8 cellular contexts compared by ENCODE assay signal in genomic region chr5:180090769-180091546, GRCh38. TPM values are rescaled to one million over a fixed set of nuclear protein-coding genes. Genes with fewer than 3 reads are reported as not detected.
DNase-seq lines count a peak whose midpoint lies in the region; ATAC-seq and TF ChIP-seq lines count a peak whose summit lies in the region.

No MANE protein-coding gene starts in this region.

- no peaks in the 10 kb centered on the region for H3K9me3 ChIP-seq in CD4-positive, CD25-positive, alpha-beta regulatory T cell (ENCODE audit: control insufficient read depth in 2 of 2, low read length in 2 of 2)
- H3K9me3 ChIP-seq in HUES48 (ENCODE audit: control insufficient read depth, insufficient read depth, low read length) (no peaks in the 10 kb centered on the region), endodermal cell (ENCODE audit: control insufficient read depth, low read length) (no peaks in the 10 kb centered on the region)

- H3K4me3 ChIP-seq in CD4-positive, CD25-positive, alpha-beta regulatory T cell (ENCODE audit: low read depth, low read length), result no peak overlapping the region
- peak overlapping the region; percentile 64; the same call in 1 of the 2 replicates for H3K4me3 ChIP-seq in HUES48 (ENCODE audit: low read depth, low read length)
- no peak overlapping the region for H3K4me3 ChIP-seq in endodermal cell (ENCODE audit: low read length)

- 24 to 27% methylated on average over 8 to 13 of the region's 17 CpGs for WGBS in endodermal cell (ENCODE audit: insufficient coverage in 1 of 2, insufficient read length in 1 of 2), 2 experiments

- H3K4me1 Mint-ChIP-seq in CD4-positive, CD25-positive, alpha-beta regulatory T cell, result peaks cover 0 to 14% (median under 1%) of the 10 kb centered on the region in 4 donors
- H3K4me1 Mint-ChIP-seq in endodermal cell, result peaks cover 4% of the 10 kb centered on the region

- peak; percentile 70 for TF ChIP-seq CTCF in endodermal cell (conservative IDR thresholded peaks at IDR 0.05)

- no peaks in the 10 kb centered on the region for H3K27me3 ChIP-seq in CD4-positive, CD25-positive, alpha-beta regulatory T cell (ENCODE audit: control insufficient read depth, insufficient read depth, low read length)
- no peaks in the 10 kb centered on the region for H3K27me3 ChIP-seq in HUES48 (ENCODE audit: control insufficient read depth, insufficient read depth, low read length)
- H3K27me3 ChIP-seq in endodermal cell (ENCODE audit: control insufficient read depth, insufficient read depth, low read length, poor library complexity, severe bottlenecking), result no peaks in the 10 kb centered on the region

- peaks cover 9% of the 10 kb centered on the region for H3K4me1 ChIP-seq in CD4-positive, CD25-positive, alpha-beta regulatory T cell (ENCODE audit: control insufficient read depth, insufficient read depth, low read length, poor library complexity, severe bottlenecking)
- H3K4me1 ChIP-seq in HUES48 (ENCODE audit: control insufficient read depth, insufficient read depth, low read length) (peaks cover 10% of the 10 kb centered on the region), endodermal cell (ENCODE audit: control insufficient read depth, insufficient read depth, low read length) (no peaks in the 10 kb centered on the region)

- no peak overlapping the region for H3K27ac ChIP-seq in CD4-positive, CD25-positive, alpha-beta regulatory T cell (ENCODE audit: insufficient read depth, low read length, poor library complexity, severe bottlenecking)
- H3K27ac ChIP-seq in HUES48 (ENCODE audit: low read depth, low read length), result peak overlapping the region; percentile 98
- H3K27ac ChIP-seq in endodermal cell (ENCODE audit: low read depth, low read length), result no peak overlapping the region

- DNase-seq in CD4-positive, CD25-positive, alpha-beta regulatory T cell, result no peak
- DNase-seq in SIG-M5 treated with dmso at 0.1 percent for 504 hours (lab: John Stamatoyannopoulos, UW; ENCODE audit: unreplicated experiment) (peak; percentile 76), endodermal cell (peak; percentile 92), myocyte (ENCODE audit: low read depth) (peak; percentile 52)
- DNase-seq in central memory CD4-positive, alpha-beta T cell, result no peak

- no peaks in the 10 kb centered on the region for H3K36me3 ChIP-seq in CD4-positive, CD25-positive, alpha-beta regulatory T cell (ENCODE audit: control insufficient read depth, insufficient read depth, low read length)
- H3K36me3 ChIP-seq in HUES48 (ENCODE audit: control insufficient read depth, insufficient read depth, low read length), result no peaks in the 10 kb centered on the region
- H3K36me3 ChIP-seq in endodermal cell (ENCODE audit: control insufficient read depth, insufficient read depth, low read length), result no peaks in the 10 kb centered on the region

- H3K9ac ChIP-seq in HUES48 (ENCODE audit: low read depth, low read length) (no peak overlapping the region), endodermal cell (ENCODE audit: extremely low read depth, low read length, poor library complexity, severe bottlenecking) (no peak overlapping the region)

- no peaks in the 10 kb centered on the region for H3K9me3 Mint-ChIP-seq in CD4-positive, CD25-positive, alpha-beta regulatory T cell
- no peaks in the 10 kb centered on the region for H3K9me3 Mint-ChIP-seq in endodermal cell

- no peak for ATAC-seq in CD4-positive, CD25-positive, alpha-beta regulatory T cell (ENCODE audit: low read depth in 2 of 2)
- ATAC-seq in HG03045 (IDR thresholded peaks at IDR 0.05; ENCODE audit: unreplicated experiment) (no peak), HG03565 (IDR thresholded peaks at IDR 0.05; ENCODE audit: unreplicated experiment) (no peak)

- H3K4me3 Mint-ChIP-seq in CD4-positive, CD25-positive, alpha-beta regulatory T cell, result peak overlapping the region; percentile 47 to 89 (median 62)
- peak overlapping the region; percentile 71 for H3K4me3 Mint-ChIP-seq in endodermal cell

- no peak overlapping the region for H3K27ac Mint-ChIP-seq in CD4-positive, CD25-positive, alpha-beta regulatory T cell
- H3K27ac Mint-ChIP-seq in endodermal cell, result peak overlapping the region; percentile 74

- H3K27me3 Mint-ChIP-seq in CD4-positive, CD25-positive, alpha-beta regulatory T cell, result peaks cover 17% of the 10 kb centered on the region
- H3K27me3 Mint-ChIP-seq in endodermal cell (ENCODE audit: insufficient read depth), result peaks cover 7% of the 10 kb centered on the region

- H3K36me3 Mint-ChIP-seq in CD4-positive, CD25-positive, alpha-beta regulatory T cell, result no peaks in the 10 kb centered on the region
- H3K36me3 Mint-ChIP-seq in endodermal cell (ENCODE audit: low read depth), result no peaks in the 10 kb centered on the region

RNA-seq across cellular contexts. Expression of gene RNF130, which starts 19.4 kb away (rescaled TPM):
- 4.2 TPM for total RNA-seq in CD4-positive, CD25-positive, alpha-beta regulatory T cell
- polyA plus RNA-seq in CD4-positive, CD25-positive, alpha-beta regulatory T cell, result 10 to 100 TPM in 1 of 4 donors, 1 to 10 TPM in 3; 3.5 to 10.9 (median 6.8) TPM
- total RNA-seq in endodermal cell (10 to 100 TPM; 64.7 to 74.4 TPM), myocyte (32.4 and 36.8 TPM in 2 replicates)
- 120 TPM for polyA plus RNA-seq in endodermal cell (2013, experiment 1 of 2)
- polyA plus RNA-seq in endodermal cell (2013, experiment 2 of 2), result 106 TPM
- 23.6 TPM for polyA plus RNA-seq in myocyte (2012)

Comparison
In these comparisons a context has a peak if more than half of its experiments do, and no peak if none do; other contexts are left out.
1. DNase-seq: peak in SIG-M5 treated with dmso at 0.1 percent for 504 hours (single experiment), endodermal cell (single experiment) and myocyte (single experiment); none in CD4-positive, CD25-positive, alpha-beta regulatory T cell (0 of 3) and central memory CD4-positive, alpha-beta T cell (single experiment).